33 cellular contexts compared by ENCODE assay signal in the genomic region with DNA sequence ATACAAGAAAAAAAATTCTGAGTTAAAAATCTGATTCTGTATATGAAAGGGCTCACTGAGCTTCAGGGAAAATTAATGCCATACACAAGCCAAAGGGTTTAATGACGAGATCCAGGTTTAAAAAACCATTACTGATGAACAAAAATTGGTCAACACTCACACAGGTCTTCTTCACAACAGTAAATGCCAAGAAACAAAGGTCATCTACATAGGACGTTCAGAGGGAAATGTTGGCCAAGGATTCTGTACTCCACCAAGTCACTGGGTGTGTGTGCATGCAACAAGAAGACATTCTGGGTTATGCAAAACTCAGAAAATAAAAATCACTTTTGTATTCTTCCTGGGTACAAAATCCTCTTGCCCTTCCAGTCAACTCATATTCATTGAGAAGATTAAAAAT.
"Had no signal": no experiment of that assay in that cellular context is flagged by ENCODE, and none has a peak within 500 bp of the region (broad histone marks: within the 10 kb centered on the region; RNA-seq: fewer than 3 reads in every experiment).

No MANE protein-coding gene starts in this region.

- H3K27ac ChIP-seq: adrenal gland, ascending aorta, body of pancreas, brain microvascular endothelial cell, breast epithelium, cardiac muscle cell had no signal

- H3K4me3 ChIP-seq: adrenal gland, ascending aorta, body of pancreas, breast epithelium, cardiac muscle cell had no signal

- H3K36me3 ChIP-seq: adrenal gland, breast epithelium, cardiac muscle cell had no signal

- ATAC-seq: activated naive CD4-positive, alpha-beta T cell treated with anti-CD3 and anti-CD28 coated beads, Interleukin-2, amount 50 U/mL, for 72 hours; activated naive CD8-positive, alpha-beta T cell treated with anti-CD3 and anti-CD28 coated beads, Interleukin-2, amount 50 U/mL, for 24 hours; activated T-cell treated with anti-CD3 and anti-CD28 coated beads, Interleukin-2, amount 50 U/mL, for 4 hours; activated T-cell treated with anti-CD3 and anti-CD28 coated beads, Interleukin-2, amount 50 U/mL, for 72 hours; activated T-helper 17 cell treated with anti-CD3 and anti-CD28 coated beads, Interleukin-2, amount 50 U/mL, for 72 hours; body of pancreas had no signal

- DNase-seq: activated effector memory CD4-positive, alpha-beta T cell treated with anti-CD3 and anti-CD28 coated beads, Interleukin-2, amount 50 U/mL, for 16 hours; activated effector memory CD4-positive, alpha-beta T cell treated with Interleukin-2 at 50 U/mL for 16 hours; activated gamma-delta T cell; activated gamma-delta T cell treated with Interleukin-2 at 50 U/mL for 16 hours; activated naive CD4-positive, alpha-beta T cell; activated naive CD4-positive, alpha-beta T cell treated with anti-CD3 and anti-CD28 coated beads for 36 hours; activated naive CD4-positive, alpha-beta T cell treated with anti-CD3 and anti-CD28 coated beads, Interleukin-2, amount 10 ng/mL, durations not matched to agents 7 days and 5 days; activated naive CD4-positive, alpha-beta T cell treated with anti-CD3 and anti-CD28 coated beads, Interleukin-2, amount 50 U/mL, for 16 hours; activated naive CD4-positive, alpha-beta T cell treated with Interleukin-2 at 50 U/mL for 16 hours; activated naive CD8-positive, alpha-beta T cell treated with anti-CD3 and anti-CD28 coated beads for 36 hours; activated naive CD8-positive, alpha-beta T cell treated with anti-CD3 and anti-CD28 coated beads, Interleukin-2, amount 10 ng/mL, durations not matched to agents 7 days and 5 days; activated naive CD8-positive, alpha-beta T cell treated with anti-CD3 and anti-CD28 coated beads, Interleukin-2, amount 50 U/mL, for 24 hours; activated T-cell treated with anti-CD3 and anti-CD28 coated beads, Interleukin-2, amount 50 U/mL, for 24 hours; activated T-cell treated with anti-CD3 and anti-CD28 coated beads, Interleukin-2, amount 50 U/mL, for 4 hours; activated T-cell treated with anti-CD3 and anti-CD28 coated beads, Interleukin-2, amount 50 U/mL, for 48 hours; activated T-cell treated with anti-CD3 and anti-CD28 coated beads, Interleukin-2, amount 50 U/mL, for 72 hours; adrenal gland; amniotic stem cell; amygdala; anterior cingulate cortex; aorta; body of pancreas; brain microvascular endothelial cell; caudate nucleus; central memory CD4-positive, alpha-beta T cell; cerebellar nuclear complex had no signal

- H3K27me3 ChIP-seq: adrenal gland, ascending aorta, body of pancreas, brain microvascular endothelial cell, breast epithelium, cardiac muscle cell had no signal

- FAIRE-seq: astrocyte, bronchial epithelial cell had no signal

- H3K9me3 ChIP-seq: adrenal gland, ascending aorta, body of pancreas, breast epithelium had no signal
